Comparison of ENCODE assay signal across 8 cellular contexts in genomic region chr1:182839209-182840065, GRCh38. TPM values are rescaled to one million over a fixed set of nuclear protein-coding genes. Genes with fewer than 3 reads are reported as not detected.
DNase-seq lines count a peak whose midpoint lies in the region; ATAC-seq and TF ChIP-seq lines count a peak whose summit lies in the region.

Gene DHX9, plus strand, starts transcription at chr1:182839347. Its CDS starts 3,220 bp downstream, at chr1:182842567.

- H3K4me3 ChIP-seq in IMR-90 (ENCODE audit: insufficient read depth, low read depth, low read length), result peak within 1 kb of the TSS; percentile 75
- H3K4me3 ChIP-seq in OCI-LY7 (ENCODE audit: low read depth, low read length, poor library complexity, severe bottlenecking), result peak within 1 kb of the TSS; percentile 98
- H3K4me3 ChIP-seq in epithelial cell of esophagus (ENCODE audit: low read length), result peak within 1 kb of the TSS; percentile 61
- H3K4me3 ChIP-seq in mucosa of descending colon, result peak within 1 kb of the TSS; percentile 67

- H4K20me1 ChIP-seq in IMR-90 (ENCODE audit: insufficient read depth, low read length), result peaks cover 53% of the 10 kb centered on the region
- peaks cover 38% of the 10 kb centered on the region for H4K20me1 ChIP-seq in OCI-LY7 (ENCODE audit: insufficient read depth, low read length)

- H3K9me1 ChIP-seq in IMR-90 (ENCODE audit: insufficient read depth, low read length), result peaks cover 8% of the 10 kb centered on the region

- peak within 1 kb of the TSS; percentile 77 for H3K14ac ChIP-seq in IMR-90 (replicated peaks; ENCODE audit: low read depth, low read length)

- H3K79me2 ChIP-seq in OCI-LY7 (ENCODE audit: insufficient read depth, low read depth, low read length), result peaks cover 53% of the 10 kb centered on the region

- peak within 1 kb of the TSS; percentile 73 for H3K4ac ChIP-seq in IMR-90 (ENCODE audit: low read depth, low read length)

- peak within 1 kb of the TSS; percentile 10; the same call in 1 of the 2 replicates for H2BK120ac ChIP-seq in IMR-90 (ENCODE audit: low read depth, low read length)

- H2BK15ac ChIP-seq in IMR-90 (ENCODE audit: low read depth, low read length), result no peak within 1 kb of the TSS

- H3K27me3 ChIP-seq in IMR-90 (ENCODE audit: control insufficient read depth, insufficient read depth, low read length), result no peaks in the 10 kb centered on the region

- H3K4me1 ChIP-seq in IMR-90 (ENCODE audit: control insufficient read depth, insufficient read depth, low read length) (peaks cover 2% of the 10 kb centered on the region; the same call in 1 of the 2 replicates), OCI-LY7 (ENCODE audit: insufficient read depth, low read length, poor library complexity, severe bottlenecking) (peaks cover 35% of the 10 kb centered on the region), mucosa of descending colon (ENCODE audit: low read depth) (peaks cover 26% of the 10 kb centered on the region)

- TF ChIP-seq CTCF in IMR-90 (conservative IDR thresholded peaks at IDR 0.05; ENCODE audit: low read depth, low read length) (peak; percentile 26; the same call in 1 of the 2 replicates), OCI-LY7 (conservative IDR thresholded peaks at IDR 0.05; ENCODE audit: low read length) (peak; percentile 55), epithelial cell of esophagus (IDR thresholded peaks at IDR 0.05; ENCODE audit: insufficient read depth, low read depth, low read length, missing control alignments) (no peak), mucosa of descending colon (IDR thresholded peaks at IDR 0.05) (no peak)

- H3K23ac ChIP-seq in IMR-90 (ENCODE audit: low read depth, low read length), result peak within 1 kb of the TSS; percentile 85

- H3K4me2 ChIP-seq in IMR-90 (ENCODE audit: low read depth, low read length), result peak within 1 kb of the TSS; percentile 92
- H3K4me2 ChIP-seq in OCI-LY7 (ENCODE audit: low read length), result peak within 1 kb of the TSS; percentile 100

- in situ Hi-C loops in IMR-90 (cut with MboI; ENCODE audit: low sequenced_read_pairs), result no loop called here

- no peaks in the 10 kb centered on the region for H3K9me2 ChIP-seq in OCI-LY7 (ENCODE audit: insufficient read depth, low read length)

- POLR2A ChIA-PET in IMR-90 (lab: Charles Lee; ENCODE audit: unreplicated experiment), result no interaction called here
- POLR2A ChIA-PET in OCI-LY7 (lab: Charles Lee), result interaction anchor here (0.7 to 2.1 kb wide), 7 partner anchors 10 to 810 kb away, joined by 3 to 14 read pairs (median 3); no protein-coding TSS in a partner anchor

- peak; percentile 97 for TF ChIP-seq POLR2A in IMR-90 (IDR thresholded peaks at IDR 0.05; ENCODE audit: low read depth, low read length)

- peak within 1 kb of the TSS; percentile 55 for H3K56ac ChIP-seq in IMR-90 (ENCODE audit: extremely low read depth, insufficient read depth, low read length)

- H2AFZ ChIP-seq in IMR-90 (replicated peaks; ENCODE audit: low read length, poor library complexity), result peak within 1 kb of the TSS; percentile 96
- H2AFZ ChIP-seq in OCI-LY7 (ENCODE audit: low read length), result peak within 1 kb of the TSS; percentile 98

- 0 out of 2 replicates have a peak within 1 kb of the TSS, but pooled peaks have one; percentile 27 for H2BK20ac ChIP-seq in IMR-90 (ENCODE audit: low read depth, low read length)

- peaks cover 0 to 21% of the 10 kb centered on the region in 2 experiments; a peak in 2 of 4 replicates for H3K79me1 ChIP-seq in IMR-90 (ENCODE audit: low read depth in 1 of 2, low read length in 2 of 2)

- CTCF ChIA-PET in IMR-90 (lab: Yijun Ruan, JAX) (interaction anchor here (0.6 to 0.7 kb wide), 2 partner anchors 43 to 949 kb away, joined by 3 read pairs; no protein-coding TSS in a partner anchor), OCI-LY7 (lab: Charles Lee; ENCODE audit: unreplicated experiment) (no interaction called here)

- peaks cover 11% of the 10 kb centered on the region for H3K36me3 ChIP-seq in IMR-90 (ENCODE audit: control insufficient read depth, insufficient read depth, low read length)
- peaks cover 46% of the 10 kb centered on the region for H3K36me3 ChIP-seq in OCI-LY7 (ENCODE audit: insufficient read depth, low read length)
- no peaks in the 10 kb centered on the region for H3K36me3 ChIP-seq in mucosa of descending colon (ENCODE audit: low read depth)

- H3K27ac ChIP-seq in IMR-90 (ENCODE audit: insufficient read depth, low read length) (peak within 1 kb of the TSS; percentile 94), OCI-LY7 (ENCODE audit: low read depth, low read length, poor library complexity, severe bottlenecking) (peak within 1 kb of the TSS; percentile 87)

- H2AK5ac ChIP-seq in IMR-90 (ENCODE audit: low read depth, low read length), result peak within 1 kb of the TSS; percentile 54

- intact Hi-C loops in IMR-90 (cut with micrococcal nuclease), result loop anchor here (5.0 kb wide), 1 partner anchor 237 kb away; the partner anchor contains the start of gene RGS16
- intact Hi-C loops in OCI-LY7 (cut with micrococcal nuclease; ENCODE audit: unreplicated experiment), result loop anchor here (2.0 to 10.0 kb wide), 3 partner anchors 51 to 635 kb away; partner anchors contain the start of genes LAMC1, NPL and SMG7
- intact Hi-C loops in mucosa of descending colon (cut with DNase I, micrococcal nuclease), result no loop called here

- peak within 1 kb of the TSS; percentile 54 for H4K5ac ChIP-seq in IMR-90 (ENCODE audit: low read depth, low read length)

- peak within 1 kb of the TSS; percentile 90 for H2AK9ac ChIP-seq in IMR-90 (replicated peaks; ENCODE audit: low read depth, low read length, poor library complexity)

- H3K9ac ChIP-seq in IMR-90 (ENCODE audit: low read depth, low read length), result peak within 1 kb of the TSS; percentile 91

- ATAC-seq in GM21528 (IDR thresholded peaks at IDR 0.05; ENCODE audit: low FRiP score, unreplicated experiment) (peak; percentile 77), IMR-90 (ENCODE audit: low read depth) (peak; percentile 89), mucosa of descending colon (peak; percentile 97)

- peak within 1 kb of the TSS; percentile 71 for H4K91ac ChIP-seq in IMR-90 (ENCODE audit: insufficient read depth, low read depth, low read length)

- peak within 1 kb of the TSS; percentile 64 to 79 for H4K8ac ChIP-seq in IMR-90 (ENCODE audit: low read depth in 2 of 2, low read length in 2 of 2)

- H3K18ac ChIP-seq in IMR-90 (ENCODE audit: low read depth, low read length), result peak within 1 kb of the TSS; percentile 56; the same call in 1 of the 2 replicates

- H3K9me3 ChIP-seq in IMR-90 (ENCODE audit: control insufficient read depth, insufficient read depth, low read length), result no peaks in the 10 kb centered on the region
- no peaks in the 10 kb centered on the region for H3K9me3 ChIP-seq in OCI-LY7 (ENCODE audit: low read length)
- no peaks in the 10 kb centered on the region for H3K9me3 ChIP-seq in mucosa of descending colon

- H2BK5ac ChIP-seq in IMR-90 (ENCODE audit: low read depth, low read length, poor library complexity, severe bottlenecking), result peak within 1 kb of the TSS; percentile 81

- BruUV-seq in IMR-90 (replicated peaks; lab: Mats Ljungman, UMichigan) (no TSS peak), OCI-LY7 (replicated peaks; lab: Mats Ljungman, UMichigan) (TSS peak; percentile 23)

- peak; percentile 63 for DNase-seq in DMS 273 treated with DMSO at 0.1 percent for 48 hours (lab: John Stamatoyannopoulos, UW)
- peak; percentile 85 for DNase-seq in IMR-90
- peak; percentile 95 for DNase-seq in OCI-LY7 (ENCODE audit: low spot score)
- DNase-seq in activated T-cell treated with anti-CD3 and anti-CD28 coated beads for 24 hours (ENCODE audit: low read depth), result peak; percentile 95
- peak; percentile 88 for DNase-seq in epithelial cell of esophagus (ENCODE audit: low read depth)
- DNase-seq in mucosa of descending colon, result peak; percentile 96 to 97 (median 97)
- peak; percentile 95 for DNase-seq in stimulated activated CD8-positive, alpha-beta memory T cell treated with anti-CD3 and anti-CD28 coated beads, Interleukin-4, amount 100 ng/mL, for 24 hours (ENCODE audit: low read depth)

- WGBS in IMR-90 (ENCODE audit: extremely low coverage in 2 of 2, insufficient read length in 1 of 2), 2 experiments, result 1% methylated on average over 22 of the region's 92 CpGs; no CpG with 5 or more reads in 1 of the 2 experiments

- dilution Hi-C loops in IMR-90 (cut with HindIII; ENCODE audit: low sequenced_read_pairs, unreplicated experiment), result no loop called here

- no peak for TF ChIP-seq RAD21 in IMR-90 (IDR thresholded peaks at IDR 0.05; ENCODE audit: low read length)

TF ChIP-seq in IMR-90, 13 proteins besides CTCF, POLR2A, EP300 and RAD21:
- TF ChIP-seq FOS (IDR thresholded peaks at IDR 0.05; ENCODE audit: low read depth, low read length) (no peak), CEBPB (IDR thresholded peaks at IDR 0.05; ENCODE audit: low read depth, low read length) (no peak), CHD1 (IDR thresholded peaks at IDR 0.05; ENCODE audit: low read depth, low read length) (0 out of 2 replicates have a peak, but pooled peaks have one; percentile 24), USF2 (IDR thresholded peaks at IDR 0.05; ENCODE audit: low read depth, low read length) (peak; percentile 83), BHLHE40 (IDR thresholded peaks at IDR 0.05; ENCODE audit: low read depth, low read length) (no peak), MAFK (IDR thresholded peaks at IDR 0.05; ENCODE audit: low read depth, low read length) (no peak), MAZ (IDR thresholded peaks at IDR 0.05; ENCODE audit: borderline replicate concordance, low read depth, low read length) (peak; percentile 95), MXI1 (IDR thresholded peaks at IDR 0.05; ENCODE audit: borderline replicate concordance, low read depth, low read length) (peak; percentile 80)

RNA-seq across cellular contexts. Expression of gene DHX9, which starts in this region (rescaled TPM):
- total RNA-seq in IMR-90 (2012; rRNA removed) (211 and 234 TPM in 2 replicates), OCI-LY7 (2022) (251 and 271 TPM in 2 replicates), mucosa of descending colon (100 to 1,000 TPM in 2 of 3 donors, 10 to 100 TPM in 1; 88.8 to 112 (median 101) TPM)
- polyA plus RNA-seq in IMR-90 (2012; rRNA removed), result 108 and 119 TPM in 2 replicates
- polyA plus RNA-seq in IMR-90 (2012; cell fraction: cytosol; rRNA removed), result 31.7 and 46.5 TPM in 2 replicates
- 27.3 and 119 TPM in 2 replicates for polyA plus RNA-seq in IMR-90 (2012; cell fraction: nucleus; rRNA removed; ENCODE audit: low replicate concordance)
- total RNA-seq in OCI-LY7 (2014; rRNA removed; shearing (Covaris generic)), result 217 and 276 TPM in 2 replicates

Comparison
In these comparisons a context has a peak if more than half of its experiments do, and no peak if none do; other contexts are left out.
1. Peak in every context shown above with its lines: DNase-seq, ATAC-seq, H3K4me3 ChIP-seq and H3K27ac ChIP-seq.
2. CTCF ChIP-seq: peak in IMR-90 (single experiment) and OCI-LY7 (single experiment); none in epithelial cell of esophagus (single experiment) and mucosa of descending colon (single experiment).
3. intact Hi-C loops: an anchor here in IMR-90 (5.0 kb wide) and OCI-LY7 (2.0 to 10.0 kb wide); none called in mucosa of descending colon.